Comparison of ENCODE assay signal across 8 cellular contexts in the genomic region with DNA sequence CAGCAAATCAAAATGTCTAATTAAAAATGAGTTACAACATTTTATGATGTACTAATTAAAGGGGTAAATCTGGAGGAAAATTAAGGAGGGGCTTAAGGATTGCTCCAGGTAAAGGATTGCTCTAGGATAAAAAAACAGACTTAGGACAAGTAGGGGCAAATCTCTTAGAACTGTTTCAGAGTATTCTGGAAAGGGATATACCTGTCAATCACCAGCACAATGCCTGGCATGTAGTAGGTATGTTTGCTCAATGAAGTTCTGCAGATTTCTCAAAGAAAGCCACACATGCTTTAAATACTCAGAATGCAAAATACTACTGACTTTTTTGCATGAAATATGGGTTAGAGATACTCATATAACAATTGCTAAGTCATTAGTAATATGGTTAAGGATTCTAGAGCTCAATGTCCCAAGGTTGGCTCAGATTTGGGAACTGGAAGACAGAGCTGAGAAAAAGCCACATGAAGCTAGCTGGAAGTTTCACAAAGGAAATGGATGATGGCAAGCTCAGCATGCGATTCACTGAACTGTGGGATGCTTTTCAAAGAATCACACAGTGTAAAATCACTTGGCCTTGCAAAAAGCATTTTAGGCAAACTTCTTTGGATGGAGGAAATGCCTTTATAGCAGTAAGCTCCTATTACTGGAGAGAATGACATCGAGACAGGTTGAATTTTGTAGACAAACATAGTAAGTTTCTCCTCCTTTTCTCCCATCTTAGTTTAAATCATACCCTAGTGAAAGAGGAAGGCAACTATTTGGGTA.
DNase-seq lines count a peak whose midpoint lies in the region; ATAC-seq, FAIRE-seq and TF ChIP-seq lines count a peak whose summit lies in the region.

No MANE protein-coding gene starts in this region.

- no peak overlapping the region for H3K27ac Mint-ChIP-seq in Caco-2 (ENCODE audit: unreplicated experiment)

- no peak overlapping the region for H3K4me2 ChIP-seq in GM23248 (ENCODE audit: unreplicated experiment)

- intact Hi-C loops in Caco-2 (cut with micrococcal nuclease; ENCODE audit: unreplicated experiment), result no loop called here

- H3K27me3 Mint-ChIP-seq in Caco-2 (ENCODE audit: insufficient read depth, unreplicated experiment), result no peaks in the 10 kb centered on the region

- H3K36me3 Mint-ChIP-seq in Caco-2 (ENCODE audit: insufficient read depth, unreplicated experiment), result no peaks in the 10 kb centered on the region

- POLR2A ChIA-PET in Caco-2 (lab: Charles Lee), result no interaction called here

- no peaks in the 10 kb centered on the region for H3K9me2 ChIP-seq in GM23248 (ENCODE audit: insufficient read depth)

- peaks cover 7% of the 10 kb centered on the region for H3K4me1 Mint-ChIP-seq in Caco-2 (ENCODE audit: low read depth, unreplicated experiment)

- CTCF ChIA-PET in Caco-2 (lab: Charles Lee), result no interaction called here

- no peaks in the 10 kb centered on the region for H3K9me3 Mint-ChIP-seq in Caco-2 (ENCODE audit: unreplicated experiment)

- in situ Hi-C loops in GM23248 (cut with MboI), result no loop called here

- H3K9me3 ChIP-seq in GM23248 (ENCODE audit: low read depth) (no peaks in the 10 kb centered on the region), Caco-2 (no peaks in the 10 kb centered on the region)

- H3K4me1 ChIP-seq in GM23248 (ENCODE audit: insufficient read depth), result peaks cover 10% of the 10 kb centered on the region; the same call in 1 of the 2 replicates
- no peaks in the 10 kb centered on the region for H3K4me1 ChIP-seq in Caco-2

- H3K4me3 ChIP-seq in GM23248 (no peak overlapping the region), Caco-2 (ENCODE audit: low read depth, low read length) (no peak overlapping the region)

- no peak overlapping the region for H3K4me3 Mint-ChIP-seq in Caco-2 (ENCODE audit: unreplicated experiment)

- H4K20me1 ChIP-seq in GM23248 (ENCODE audit: insufficient read depth), result no peaks in the 10 kb centered on the region

- TF ChIP-seq CTCF in Caco-2 (IDR thresholded peaks at IDR 0.05; ENCODE audit: insufficient read depth in 1 of 2, low read depth in 1 of 2, low read length in 1 of 2, severe bottlenecking in 1 of 2, unreplicated experiment in 1 of 2), result no peak

- ATAC-seq in GM18858 (IDR thresholded peaks at IDR 0.05; ENCODE audit: unreplicated experiment), result peak; percentile 38

- peak; percentile 4 for DNase-seq in GM23248
- DNase-seq in NAMALWA (ENCODE audit: low spot score), result peak; percentile 79
- peak; percentile 16 for DNase-seq in myocyte (ENCODE audit: low read depth)
- no peak for DNase-seq in NCI-H524 (lab: John Stamatoyannopoulos, UW)
- DNase-seq in RCC 7860 (ENCODE audit: low spot score), result no peak
- no peak for DNase-seq in Caco-2
- no peak for DNase-seq in LoVo (ENCODE audit: low spot score)

- H3K36me3 ChIP-seq in GM23248 (ENCODE audit: low read depth) (no peaks in the 10 kb centered on the region), Caco-2 (ENCODE audit: control insufficient read depth, insufficient read depth, low read length) (no peaks in the 10 kb centered on the region)

- H2AFZ ChIP-seq in GM23248, result no peak overlapping the region

- H3K27me3 ChIP-seq in GM23248 (replicated peaks; ENCODE audit: insufficient read depth), result no peaks in the 10 kb centered on the region
- H3K27me3 ChIP-seq in Caco-2 (replicated peaks; ENCODE audit: control insufficient read depth, insufficient read depth, low read length), result no peaks in the 10 kb centered on the region

- no peak for FAIRE-seq in RCC 7860 (lab: Jason Lieb, UNC)

- no peaks in the 10 kb centered on the region for H3F3A ChIP-seq in GM23248 (ENCODE audit: insufficient read depth)

- H3K79me2 ChIP-seq in GM23248 (ENCODE audit: insufficient read depth), result no peaks in the 10 kb centered on the region

- BruUV-seq in Caco-2 (replicated peaks; lab: Mats Ljungman, UMichigan), result no TSS peak

- 21 to 28% methylated on average over 2 of the region's 2 CpGs for WGBS in GM23248 (ENCODE audit: low coverage in 1 of 2, low lambda C conversion rate in 2 of 2, missing lambda C conversion rate in 2 of 2), 2 experiments

- no peak overlapping the region for H3K9ac ChIP-seq in GM23248

- H3K27ac ChIP-seq in GM23248, result no peak overlapping the region

Comparison
In these comparisons a context has a peak if more than half of its experiments do, and no peak if none do; other contexts are left out.
1. DNase-seq: peak in GM23248 (single experiment), NAMALWA (single experiment) and myocyte (single experiment); none in NCI-H524 (0 of 2), RCC 7860 (single experiment), Caco-2 (0 of 2) and LoVo (single experiment).